In the genomic region with DNA sequence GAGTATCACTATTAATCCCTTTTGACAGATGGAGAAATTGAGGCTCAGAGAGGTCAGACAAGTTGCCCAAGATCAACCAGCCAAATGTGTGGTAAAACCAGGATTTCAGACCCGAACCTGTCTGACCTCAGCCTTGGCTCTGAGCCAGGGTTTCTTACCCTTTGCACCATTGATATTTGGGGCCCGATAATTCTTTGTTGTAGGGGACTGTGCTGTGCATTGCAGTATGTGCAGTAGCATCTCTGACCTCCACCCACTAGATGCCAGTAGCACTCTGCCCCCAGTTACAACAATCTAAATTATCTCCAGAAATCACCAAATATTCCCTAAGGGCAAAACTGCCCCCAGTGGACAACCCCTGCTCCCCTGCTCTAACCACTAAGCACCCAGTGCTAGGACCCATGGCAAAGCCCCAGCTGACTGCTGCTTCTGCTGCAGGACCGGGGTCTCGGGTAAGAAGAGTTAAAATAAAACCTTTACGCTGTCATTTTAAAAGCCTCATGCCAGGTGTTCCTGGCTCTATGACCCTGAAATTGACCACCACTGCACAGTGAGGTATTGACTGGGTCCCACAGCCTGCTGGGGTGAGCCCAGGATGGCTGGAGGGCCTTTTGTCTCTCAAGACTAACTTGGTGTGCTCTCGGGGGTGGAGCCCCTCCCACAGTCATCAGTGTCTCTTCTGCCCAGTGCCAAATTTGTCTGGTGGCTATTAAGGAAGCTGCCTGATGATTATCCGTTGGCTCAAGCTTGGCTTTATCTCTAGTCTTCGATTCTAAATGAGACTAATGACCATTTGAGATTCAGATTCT, we compare ENCODE assay signal across 1 cellular context.
TF ChIP-seq lines count a peak whose summit lies in the region.

No MANE protein-coding gene starts in this region.

TF ChIP-seq in H1, 55 proteins besides CTCF, POLR2A, EP300 and RAD21:
- TF ChIP-seq SP2 (IDR thresholded peaks at IDR 0.05; ENCODE audit: low read length): no peak
- no peak for TF ChIP-seq SIRT6 (IDR thresholded peaks at IDR 0.05; ENCODE audit: low read length)
- TF ChIP-seq HDAC2 (IDR thresholded peaks at IDR 0.05; ENCODE audit: borderline replicate concordance in 1 of 2, low read depth in 2 of 2, low read length in 2 of 2): no peak
- no peak for TF ChIP-seq NRF1 (IDR thresholded peaks at IDR 0.05; ENCODE audit: low read depth, low read length)
- TF ChIP-seq, protein P1, sequence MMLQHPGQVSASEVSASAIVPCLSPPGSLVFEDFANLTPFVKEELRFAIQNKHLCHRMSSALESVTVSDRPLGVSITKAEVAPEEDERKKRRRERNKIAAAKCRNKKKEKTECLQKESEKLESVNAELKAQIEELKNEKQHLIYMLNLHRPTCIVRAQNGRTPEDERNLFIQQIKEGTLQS (IDR thresholded peaks at IDR 0.05; ENCODE audit: insufficient read depth, low read depth, low read length): no peak
- no peak for TF ChIP-seq CHD2 (IDR thresholded peaks at IDR 0.05; ENCODE audit: low read length)
TF ChIP-seq in H1: peak in this region for 0.
